Comparison of ENCODE assay signal across 10 cellular contexts in the genomic region with DNA sequence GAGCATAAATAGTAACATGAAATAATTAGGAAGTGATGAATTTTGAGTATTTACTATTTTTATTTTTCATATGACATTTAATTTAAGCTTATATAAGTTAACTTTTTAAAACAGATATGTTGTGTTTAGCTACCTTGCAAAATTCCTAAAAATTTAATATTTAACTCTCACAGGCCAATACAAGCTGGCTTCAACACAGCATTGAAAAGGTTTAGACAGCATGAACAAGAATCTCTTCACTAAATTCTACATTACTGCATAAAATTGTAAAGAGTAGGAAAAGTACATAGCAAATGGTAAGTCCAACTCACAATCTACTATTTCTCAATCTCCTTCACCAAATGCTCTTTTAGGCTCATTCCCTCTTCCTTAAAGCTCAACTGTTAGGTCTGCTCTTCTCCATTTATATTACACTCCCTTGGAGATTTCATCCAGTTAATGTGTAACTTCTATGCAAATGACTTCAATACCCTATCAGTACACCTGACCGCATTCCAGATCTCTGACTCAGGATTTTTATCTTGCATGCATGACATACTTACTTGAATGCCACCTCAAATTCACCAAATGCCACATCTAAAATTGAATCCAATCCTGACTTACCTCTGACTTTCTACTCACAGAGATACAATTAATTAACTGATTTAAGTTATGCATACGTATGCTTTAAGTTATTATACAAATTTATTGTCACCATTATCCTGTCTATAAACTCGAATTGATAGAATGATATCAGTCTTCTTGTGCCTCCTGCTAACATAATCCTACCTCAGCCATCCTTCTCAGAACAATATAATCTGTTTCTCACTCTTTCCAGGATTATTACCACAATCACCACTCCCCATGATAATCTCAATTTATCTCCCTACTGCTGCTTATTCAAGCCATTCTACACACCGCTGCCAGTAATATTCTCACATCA.
A peak's percentile ranks its signal among the peaks of the same experiment; 100 is the strongest.
DNase-seq lines count a peak whose midpoint lies in the region; ATAC-seq, FAIRE-seq and TF ChIP-seq lines count a peak whose summit lies in the region.
"Had no signal": no experiment of that assay in that cellular context is flagged by ENCODE, and none has a peak within 500 bp of the region (broad histone marks: within the 10 kb centered on the region; RNA-seq: fewer than 3 reads in every experiment).

No MANE protein-coding gene starts in this region.

- intact Hi-C loops in spleen (cut with DNase I; ENCODE audit: low total_unique reads) = no loop called here

- H3K36me3 Mint-ChIP-seq in GM23338 (ENCODE audit: low read depth) = peaks cover 4% of the 10 kb centered on the region; the same call in 1 of the 3 replicates
- H3K36me3 Mint-ChIP-seq in T-cell = peaks cover 63% of the 10 kb centered on the region

- TF ChIP-seq CTCF in GM23338 (conservative IDR thresholded peaks at IDR 0.05; ENCODE audit: low read depth in 2 of 2) (no peak), spleen (IDR thresholded peaks at IDR 0.05 in 8 of 11, conservative IDR thresholded peaks at IDR 0.05 in 3 of 11) (no peak)

- no peaks in the 10 kb centered on the region for H3K9me3 Mint-ChIP-seq in GM23338
- peaks cover 0 to 10% (median 6%) of the 10 kb centered on the region in 3 donors for H3K9me3 Mint-ChIP-seq in T-cell

- no peak overlapping the region for H3K4me3 Mint-ChIP-seq in GM23338
- no peak overlapping the region for H3K4me3 Mint-ChIP-seq in T-cell
- H3K4me3 Mint-ChIP-seq: stimulated activated effector memory CD8-positive, alpha-beta T cell treated with anti-CD3 and anti-CD28 coated beads, Interleukin-12 subunit alpha, Interleukin-12 subunit beta, amount 100 ng/mL, for 72 hours had no signal

- no peak overlapping the region for H3K27ac Mint-ChIP-seq in GM23338
- no peak overlapping the region for H3K27ac Mint-ChIP-seq in T-cell
- H3K27ac Mint-ChIP-seq: stimulated activated effector memory CD8-positive, alpha-beta T cell treated with anti-CD3 and anti-CD28 coated beads, Interleukin-12 subunit alpha, Interleukin-12 subunit beta, amount 100 ng/mL, for 72 hours had no signal

- peak; percentile 69 for DNase-seq in GM23338 (ENCODE audit: low spot score)
- peak; percentile 91 for DNase-seq in RCC 7860 (ENCODE audit: low spot score)
- peak; percentile 32 for DNase-seq in iPS-NIHi11 (ENCODE audit: low spot score)
- DNase-seq in small intestine = peak; percentile 94
- no peak for DNase-seq in DMS79 treated with DMSO at 0.1 percent for 48 hours (lab: John Stamatoyannopoulos, UW)
- no peak for DNase-seq in spleen
- DNase-seq in T-cell = no peak
- DNase-seq: anterior cingulate cortex had no signal

- H3K27me3 Mint-ChIP-seq in GM23338 (ENCODE audit: insufficient read depth, low read depth, poor library complexity) = no peaks in the 10 kb centered on the region
- H3K27me3 Mint-ChIP-seq in T-cell = no peaks in the 10 kb centered on the region

- H3K9me2 ChIP-seq in GM23338 (ENCODE audit: insufficient read depth) = no peaks in the 10 kb centered on the region

- FAIRE-seq in RCC 7860 (lab: Jason Lieb, UNC) (peak; percentile 94), small intestine (lab: Jason Lieb, UNC) (peak; percentile 36)

- H3K27ac ChIP-seq in GM23338 (ENCODE audit: low read depth) (0 out of 2 replicates have a peak overlapping the region, but pooled peaks have one; percentile 60), small intestine (ENCODE audit: low read depth in 1 of 2, low read length in 1 of 2) (peak overlapping the region in 1 of 2 donors; percentile 26), spleen (no peak overlapping the region)

- no peak overlapping the region for H2AFZ ChIP-seq in GM23338

- H3K4me3 ChIP-seq in GM23338 (no peak overlapping the region), small intestine (ENCODE audit: low read depth in 1 of 2, low read length in 2 of 2) (no peak overlapping the region), spleen (no peak overlapping the region)

- H3K4me2 ChIP-seq in GM23338 = no peak overlapping the region

- H3K27me3 ChIP-seq in GM23338 (ENCODE audit: insufficient read depth) (no peaks in the 10 kb centered on the region), small intestine (ENCODE audit: control insufficient read depth in 2 of 2, insufficient read depth in 2 of 2, low read length in 2 of 2) (no peaks in the 10 kb centered on the region), spleen (replicated peaks in 1 of 7) (no peaks in the 10 kb centered on the region)

- no peaks in the 10 kb centered on the region for H4K20me1 ChIP-seq in GM23338 (replicated peaks; ENCODE audit: insufficient read depth)

- H3K4me1 Mint-ChIP-seq in GM23338 (peaks cover 10% of the 10 kb centered on the region), T-cell (peaks cover 21 to 31% (median 26%) of the 10 kb centered on the region in 3 donors)

- H3K36me3 ChIP-seq in GM23338 (ENCODE audit: insufficient read depth) (no peaks in the 10 kb centered on the region), small intestine (ENCODE audit: control insufficient read depth in 2 of 2, insufficient read depth in 2 of 2, low read length in 2 of 2) (no peaks in the 10 kb centered on the region), spleen (peaks cover 0 to 45% (median 0%) of the 10 kb centered on the region in 6 donors)

- H3K79me2 ChIP-seq in GM23338 (replicated peaks; ENCODE audit: insufficient read depth) = peaks cover 40% of the 10 kb centered on the region

- peaks cover 8% of the 10 kb centered on the region; the same call in 1 of the 2 replicates for H3K4me1 ChIP-seq in GM23338 (ENCODE audit: insufficient read depth)
- peaks cover 0 to 3% of the 10 kb centered on the region in 2 donors for H3K4me1 ChIP-seq in small intestine (ENCODE audit: control insufficient read depth in 2 of 2, insufficient read depth in 1 of 2, low read depth in 1 of 2, low read length in 1 of 2)
- peaks cover 0 to 37% (median 12%) of the 10 kb centered on the region in 6 donors for H3K4me1 ChIP-seq in spleen

- TF ChIP-seq POLR2A in spleen (IDR thresholded peaks at IDR 0.05) = no peak

- CTCF ChIA-PET in T-cell (lab: Charles Lee) = no interaction called here

- 28 to 69% (median 47%) methylated on average over 4 of the region's 4 CpGs for WGBS in small intestine, 3 donors
- WGBS in spleen, 5 donors = 95 to 98% (median 95%) methylated on average over 4 of the region's 4 CpGs

- ATAC-seq in GM23338 (peak; percentile 43), GM18517 (IDR thresholded peaks at IDR 0.05; ENCODE audit: unreplicated experiment) (no peak), T-cell (replicated peaks in 1 of 4) (no peak)
- ATAC-seq: stimulated activated effector memory CD8-positive, alpha-beta T cell treated with anti-CD3 and anti-CD28 coated beads, Interleukin-12 subunit alpha, Interleukin-12 subunit beta, amount 100 ng/mL, for 72 hours had no signal

- no peaks in the 10 kb centered on the region for H3F3A ChIP-seq in GM23338 (replicated peaks; ENCODE audit: low read depth)

- H3K9me3 ChIP-seq in small intestine (ENCODE audit: control insufficient read depth, low read depth) (no peaks in the 10 kb centered on the region), spleen (peaks cover 0 to 8% (median 3%) of the 10 kb centered on the region in 8 donors)

- POLR2A ChIA-PET in T-cell (lab: Charles Lee) = no interaction called here

TF ChIP-seq in GM23338, 12 proteins besides CTCF, POLR2A, EP300 and RAD21 (continues in another document):
- TF ChIP-seq EZH2 (IDR thresholded peaks at IDR 0.05; ENCODE audit: low read depth, unreplicated experiment) = no peak

Comparison
In these comparisons a context has a peak if more than half of its experiments do, and no peak if none do; other contexts are left out.
1. DNase-seq: peak in GM23338 (single experiment), RCC 7860 (single experiment), iPS-NIHi11 (single experiment) and small intestine (single experiment); none in DMS79 treated with DMSO at 0.1 percent for 48 hours (single experiment), spleen (single experiment) and T-cell (0 of 34).